Comparison of ENCODE assay signal across 11 cellular contexts in the genomic region with DNA sequence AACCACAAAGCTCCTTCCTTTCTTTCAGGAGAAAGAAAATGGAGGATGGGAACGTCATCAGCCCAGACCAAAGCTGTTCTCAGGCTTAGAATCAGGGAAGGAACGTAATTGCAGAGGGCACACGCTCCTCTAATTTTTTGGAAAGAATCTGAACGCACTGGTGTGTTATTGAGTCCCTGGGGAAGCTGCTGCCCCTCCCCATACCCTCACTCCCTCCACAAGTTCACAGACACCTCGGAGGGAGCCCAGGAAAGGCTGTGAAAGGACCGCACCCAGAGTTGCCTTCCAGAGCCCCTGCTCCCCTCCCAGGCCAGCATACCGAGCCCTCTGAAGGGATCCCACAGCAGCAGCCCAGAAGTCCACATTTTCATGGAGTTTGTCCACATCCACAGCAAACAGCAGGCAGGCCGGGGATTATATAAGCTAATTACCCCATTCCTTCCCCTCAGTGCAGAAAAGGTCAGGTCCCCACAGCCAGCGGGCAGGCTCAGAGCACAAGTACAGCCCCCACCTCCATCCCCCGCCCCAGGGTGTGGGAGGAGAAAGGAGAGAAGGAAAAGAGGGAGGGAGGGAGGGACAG. TPM values are rescaled to one million over a fixed set of nuclear protein-coding genes. Genes with fewer than 3 reads are reported as not detected.
DNase-seq lines count a peak whose midpoint lies in the region; ATAC-seq and TF ChIP-seq lines count a peak whose summit lies in the region.
"Had no signal": no experiment of that assay in that cellular context is flagged by ENCODE, and none has a peak within 500 bp of the region (broad histone marks: within the 10 kb centered on the region; RNA-seq: fewer than 3 reads in every experiment).

No MANE protein-coding gene starts in this region.

- H3K4me1 ChIP-seq in BLaER1 (peaks cover 73% of the 10 kb centered on the region), hepatocyte (ENCODE audit: insufficient read depth) (peaks cover 16% of the 10 kb centered on the region), right lobe of liver (peaks cover 0 to 6% (median 0%) of the 10 kb centered on the region in 4 donors)

- ATAC-seq in sciatic nerve (peak; percentile 89), right lobe of liver (no peak), GM18909 (IDR thresholded peaks at IDR 0.05; ENCODE audit: poor library complexity, unreplicated experiment) (no peak), GM19023 (IDR thresholded peaks at IDR 0.05; ENCODE audit: unreplicated experiment) (no peak)
- ATAC-seq: activated CD4-positive, alpha-beta T cell treated with anti-CD3 and anti-CD28 coated beads for 36 hours; natural killer cell treated with Interleukin-12 subunit alpha and Interleukin-12 subunit beta and Interleukin-15 and Interleukin-18, amount 100 ng/mL, for 72 hours; PC-3 had no signal

- H3K79me2 ChIP-seq in hepatocyte: no peaks in the 10 kb centered on the region

- DNase-seq in hepatocyte (ENCODE audit: low spot score): no peak
- peak; percentile 84 for DNase-seq in sciatic nerve (ENCODE audit: low spot score)
- DNase-seq in OCI-M2 (lab: John Stamatoyannopoulos, UW; ENCODE audit: unreplicated experiment): no peak
- no peak for DNase-seq in right lobe of liver
- DNase-seq: PC-3 had no signal

- no peaks in the 10 kb centered on the region for H3K9me2 ChIP-seq in hepatocyte (replicated peaks; ENCODE audit: insufficient read depth)

- H3K27me3 ChIP-seq in BLaER1: no peaks in the 10 kb centered on the region
- H3K27me3 ChIP-seq in hepatocyte: peaks cover 1% of the 10 kb centered on the region
- H3K27me3 ChIP-seq in right lobe of liver: no peaks in the 10 kb centered on the region

- H3K4me2 ChIP-seq in BLaER1 (peak overlapping the region; percentile 78), hepatocyte (peak overlapping the region; percentile 6)

- intact Hi-C loops in sciatic nerve (cut with DNase I): no loop called here
- intact Hi-C loops in right lobe of liver (cut with DNase I): loop anchor here in 1 of 2 donors (5.0 kb wide), 1 partner anchor 517 kb away; no protein-coding TSS in a partner anchor

- WGBS in adipose tissue, 3 donors: 40 to 51% (median 50%) methylated on average over 8 to 10 of the region's 10 CpGs
- WGBS in hepatocyte (ENCODE audit: low lambda C conversion rate, missing lambda C conversion rate): 44% methylated on average over 10 of the region's 10 CpGs
- 18% methylated on average over 3 of the region's 10 CpGs for WGBS in right lobe of liver (ENCODE audit: insufficient coverage, low coverage, low lambda C conversion rate, missing lambda C conversion rate)

- H4K20me1 ChIP-seq in BLaER1: no peaks in the 10 kb centered on the region
- no peaks in the 10 kb centered on the region for H4K20me1 ChIP-seq in hepatocyte (ENCODE audit: insufficient read depth, poor library complexity, severe bottlenecking)

- H3K27ac ChIP-seq in BLaER1: peak overlapping the region; percentile 76
- peak overlapping the region; percentile 74 for H3K27ac ChIP-seq in adipose tissue (ENCODE audit: low read depth, low read length)
- peak overlapping the region; percentile 79 for H3K27ac ChIP-seq in hepatocyte
- no peak overlapping the region for H3K27ac ChIP-seq in right lobe of liver

- no peak for TF ChIP-seq POLR2A in right lobe of liver (IDR thresholded peaks at IDR 0.05)

- H3K4me3 ChIP-seq in BLaER1 (peak overlapping the region; percentile 36), hepatocyte (no peak overlapping the region), right lobe of liver (no peak overlapping the region)

- H3K36me3 ChIP-seq in BLaER1 (no peaks in the 10 kb centered on the region), hepatocyte (replicated peaks; ENCODE audit: insufficient read depth, low read depth) (no peaks in the 10 kb centered on the region), right lobe of liver (no peaks in the 10 kb centered on the region)

- peak overlapping the region; percentile 52 for H2AFZ ChIP-seq in hepatocyte

- peak overlapping the region; percentile 30; the same call in 1 of the 2 replicates for H3K9ac ChIP-seq in BLaER1

- H3K9me3 ChIP-seq in BLaER1: no peaks in the 10 kb centered on the region
- no peaks in the 10 kb centered on the region for H3K9me3 ChIP-seq in hepatocyte (ENCODE audit: low read depth)
- H3K9me3 ChIP-seq in right lobe of liver: no peaks in the 10 kb centered on the region

- no peak for TF ChIP-seq CTCF in hepatocyte (IDR thresholded peaks at IDR 0.05; ENCODE audit: poor library complexity)
- TF ChIP-seq CTCF in right lobe of liver (IDR thresholded peaks at IDR 0.05): no peak

RNA-seq across cellular contexts. Expression of gene ANKRD60, which starts 53.7 kb away (rescaled TPM):
- polyA plus RNA-seq in adipose tissue: not detected
- not detected in 2 replicates for total RNA-seq in hepatocyte
- polyA plus RNA-seq in hepatocyte: not detected in 2 replicates
- total RNA-seq in sciatic nerve: not detected
- total RNA-seq in right lobe of liver: not detected
- total RNA-seq: activated CD4-positive, alpha-beta T cell treated with anti-CD3 and anti-CD28 coated beads for 36 hours; natural killer cell treated with Interleukin-12 subunit alpha and Interleukin-12 subunit beta and Interleukin-15 and Interleukin-18, amount 100 ng/mL, for 72 hours; PC-3 had no signal

Comparison
In these comparisons a context has a peak if more than half of its experiments do, and no peak if none do; other contexts are left out.
1. H3K27ac ChIP-seq: peak in BLaER1 (single experiment), adipose tissue (single experiment) and hepatocyte (single experiment); none in right lobe of liver (0 of 3).